1 cellular context compared by ENCODE assay signal in the genomic region with DNA sequence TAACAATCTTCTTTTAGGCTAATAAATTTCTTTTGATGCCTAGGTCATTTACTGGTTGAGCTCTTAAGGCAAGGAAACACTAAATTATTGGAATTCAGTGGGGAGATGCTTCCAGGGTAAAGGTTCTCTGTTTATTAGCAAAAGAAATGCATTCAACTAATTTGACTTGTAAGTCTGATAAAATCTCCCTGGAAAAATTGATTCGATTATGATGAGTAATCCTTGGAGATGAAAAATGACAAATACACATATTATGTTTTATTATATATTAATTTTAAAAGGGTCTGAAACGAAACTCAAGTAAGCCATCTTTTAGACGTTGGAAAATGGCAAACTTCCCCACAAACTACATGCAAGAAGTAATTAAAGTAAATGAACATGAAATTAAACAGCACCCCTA.
TF ChIP-seq lines count a peak whose summit lies in the region.

No MANE protein-coding gene starts in this region.

TF ChIP-seq in SK-N-SH, 30 proteins besides CTCF, POLR2A, EP300 and RAD21 (continued from another document):
- TF ChIP-seq, protein P1, sequence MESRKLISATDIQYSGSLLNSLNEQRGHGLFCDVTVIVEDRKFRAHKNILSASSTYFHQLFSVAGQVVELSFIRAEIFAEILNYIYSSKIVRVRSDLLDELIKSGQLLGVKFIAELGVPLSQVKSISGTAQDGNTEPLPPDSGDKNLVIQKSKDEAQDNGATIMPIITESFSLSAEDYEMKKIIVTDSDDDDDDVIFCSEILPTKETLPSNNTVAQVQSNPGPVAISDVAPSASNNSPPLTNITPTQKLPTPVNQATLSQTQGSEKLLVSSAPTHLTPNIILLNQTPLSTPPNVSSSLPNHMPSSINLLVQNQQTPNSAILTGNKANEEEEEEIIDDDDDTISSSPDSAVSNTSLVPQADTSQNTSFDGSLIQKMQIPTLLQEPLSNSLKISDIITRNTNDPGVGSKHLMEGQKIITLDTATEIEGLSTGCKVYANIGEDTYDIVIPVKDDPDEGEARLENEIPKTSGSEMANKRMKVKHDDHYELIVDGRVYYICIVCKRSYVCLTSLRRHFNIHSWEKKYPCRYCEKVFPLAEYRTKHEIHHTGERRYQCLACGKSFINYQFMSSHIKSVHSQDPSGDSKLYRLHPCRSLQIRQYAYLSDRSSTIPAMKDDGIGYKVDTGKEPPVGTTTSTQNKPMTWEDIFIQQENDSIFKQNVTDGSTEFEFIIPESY (IDR thresholded peaks at IDR 0.05; ENCODE audit: borderline replicate concordance, low read depth): no peak
- TF ChIP-seq NFIC (IDR thresholded peaks at IDR 0.05; ENCODE audit: borderline replicate concordance) (peak; percentile 32; the same call in 1 of the 2 replicates), GATA2 (CRISPR knock-in tag; IDR thresholded peaks at IDR 0.05) (no peak), JUND (IDR thresholded peaks at IDR 0.05) (peak; percentile 65), TEAD4 (IDR thresholded peaks at IDR 0.05; ENCODE audit: borderline replicate concordance, insufficient read depth) (peak; percentile 30; the same call in 1 of the 2 replicates)
